14 cellular contexts compared by ENCODE assay signal in genomic region chr5:36177154-36177553, GRCh38. TPM values are rescaled to one million over a fixed set of nuclear protein-coding genes. Genes with fewer than 3 reads are reported as not detected.
DNase-seq lines count a peak whose midpoint lies in the region; ATAC-seq and TF ChIP-seq lines count a peak whose summit lies in the region.
"Had no signal": no experiment of that assay in that cellular context is flagged by ENCODE, and none has a peak within 500 bp of the region (broad histone marks: within the 10 kb centered on the region; RNA-seq: fewer than 3 reads in every experiment).

No MANE protein-coding gene starts in this region.

- no peaks in the 10 kb centered on the region for H3K4me1 ChIP-seq in upper lobe of right lung
- H3K4me1 ChIP-seq: sigmoid colon had no signal

- no peaks in the 10 kb centered on the region for H3K9me3 ChIP-seq in upper lobe of right lung
- H3K9me3 ChIP-seq: gastroesophageal sphincter, sigmoid colon had no signal

- peak; percentile 97 for ATAC-seq in GM18858 (IDR thresholded peaks at IDR 0.05; ENCODE audit: unreplicated experiment)
- peak; percentile 98 for ATAC-seq in GM21381 (IDR thresholded peaks at IDR 0.05; ENCODE audit: unreplicated experiment)
- ATAC-seq in HG03045 (IDR thresholded peaks at IDR 0.05; ENCODE audit: unreplicated experiment), result peak; percentile 93
- ATAC-seq in upper lobe of right lung, result no peak
- ATAC-seq: gastroesophageal sphincter had no signal

- TF ChIP-seq CTCF in upper lobe of right lung (IDR thresholded peaks at IDR 0.05), result no peak

- DNase-seq in RPMI8226, result peak; percentile 17
- no peak for DNase-seq in T-helper 1 cell
- no peak for DNase-seq in upper lobe of right lung
- DNase-seq in occipital lobe (lab: John Stamatoyannopoulos, UW), result no peak
- DNase-seq in HUDEP-2 (lab: John Stamatoyannopoulos, UW; ENCODE audit: unreplicated experiment in 76 of 76), result no peak
- DNase-seq: activated effector memory CD4-positive, alpha-beta T cell treated with anti-CD3 and anti-CD28 coated beads, Interleukin-2, amount 50 U/mL, for 16 hours; HFFc6; mesendoderm; sigmoid colon had no signal

- peaks cover 78% of the 10 kb centered on the region for H3K36me3 ChIP-seq in upper lobe of right lung

- intact Hi-C loops in upper lobe of right lung (cut with DNase I), result no loop called here

- no peak overlapping the region for H3K4me3 ChIP-seq in upper lobe of right lung
- H3K4me3 ChIP-seq: coronary artery, gastroesophageal sphincter, sigmoid colon had no signal

- H3K27ac ChIP-seq in upper lobe of right lung, result no peak overlapping the region
- H3K27ac ChIP-seq: coronary artery, gastroesophageal sphincter, sigmoid colon had no signal

- no peaks in the 10 kb centered on the region for H3K27me3 ChIP-seq in upper lobe of right lung
- H3K27me3 ChIP-seq: gastroesophageal sphincter, sigmoid colon had no signal

RNA-seq across cellular contexts. Expression of gene SKP2, which starts 25.2 kb away (rescaled TPM):
- 12.1 TPM for total RNA-seq in upper lobe of right lung
- 19.8 TPM for total RNA-seq in occipital lobe

RNA-seq across cellular contexts. Expression of gene LMBRD2, which starts 25.5 kb away (rescaled TPM):
- total RNA-seq in upper lobe of right lung (10.0 TPM), occipital lobe (85.8 TPM)
